ENCODE assay signal across 13 cellular contexts in the genomic region with DNA sequence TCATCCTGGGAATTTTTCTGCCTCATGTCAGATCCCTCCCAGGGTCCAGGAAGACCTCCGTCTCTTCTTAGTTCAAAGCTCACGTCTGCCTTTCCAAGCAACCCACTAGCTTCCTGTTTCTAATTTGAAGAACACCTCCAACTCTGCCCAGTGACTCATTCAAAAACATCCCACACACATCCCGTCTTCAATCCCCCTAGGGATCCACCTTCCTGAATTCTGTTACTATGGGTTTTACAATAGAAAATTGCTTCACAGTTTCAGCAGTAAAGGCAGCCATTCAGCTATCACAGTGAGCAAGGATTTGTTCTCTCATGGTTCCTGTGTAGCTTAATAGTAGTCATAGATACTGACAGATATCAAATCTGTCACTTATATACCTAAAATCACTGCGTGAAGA.
DNase-seq lines count a peak whose midpoint lies in the region; ATAC-seq and TF ChIP-seq lines count a peak whose summit lies in the region.
"Had no signal": no experiment of that assay in that cellular context is flagged by ENCODE, and none has a peak within 500 bp of the region (broad histone marks: within the 10 kb centered on the region; RNA-seq: fewer than 3 reads in every experiment).

No MANE protein-coding gene starts in this region.

- no peak overlapping the region for H3K27ac Mint-ChIP-seq in WTC11

- no peak overlapping the region for H3K27ac ChIP-seq in thyroid gland
- H3K27ac ChIP-seq: stomach had no signal

- ATAC-seq in GM19324 (IDR thresholded peaks at IDR 0.05; ENCODE audit: low FRiP score, unreplicated experiment) = no peak
- ATAC-seq in WTC11 = no peak

- no peak overlapping the region for H3K4me3 Mint-ChIP-seq in WTC11
- H3K4me3 Mint-ChIP-seq: central memory CD8-positive, alpha-beta T cell had no signal

- H3K27me3 Mint-ChIP-seq in WTC11 (ENCODE audit: low read depth) = no peaks in the 10 kb centered on the region

- peaks cover 7% of the 10 kb centered on the region for H3K9me3 Mint-ChIP-seq in WTC11
- H3K9me3 Mint-ChIP-seq: central memory CD8-positive, alpha-beta T cell had no signal

- CTCF ChIA-PET in WTC11 (lab: Charles Lee) = no interaction called here

- intact Hi-C loops in thyroid gland (cut with DNase I) = loop anchor here (10.0 kb wide), 1 partner anchor 244 kb away; no protein-coding TSS in a partner anchor

- peaks cover 18% of the 10 kb centered on the region for H3K4me1 Mint-ChIP-seq in WTC11

- H3K27me3 ChIP-seq in MG63 = no peaks in the 10 kb centered on the region
- H3K27me3 ChIP-seq in thyroid gland = no peaks in the 10 kb centered on the region
- H3K27me3 ChIP-seq: stomach had no signal

- no peaks in the 10 kb centered on the region for H3K9me3 ChIP-seq in MG63
- H3K9me3 ChIP-seq in thyroid gland = no peaks in the 10 kb centered on the region
- H3K9me3 ChIP-seq: stomach had no signal

- H3K36me3 ChIP-seq in MG63 = no peaks in the 10 kb centered on the region
- H3K36me3 ChIP-seq in thyroid gland = no peaks in the 10 kb centered on the region
- H3K36me3 ChIP-seq: stomach had no signal

- H3K4me3 ChIP-seq in MG63 (no peak overlapping the region), thyroid gland (replicated peaks in 1 of 3) (no peak overlapping the region)
- H3K4me3 ChIP-seq: stomach had no signal

- POLR2A ChIA-PET in WTC11 (lab: Charles Lee) = no interaction called here

- WGBS in thyroid gland, 2 donors = 61 to 69% methylated on average over 4 of the region's 4 CpGs

- peak; percentile 85 for DNase-seq in Daoy (ENCODE audit: low read depth)
- DNase-seq in MG63 = peak; percentile 62
- peak; percentile 10 to 87 for DNase-seq in dermis microvascular lymphatic vessel endothelial cell (ENCODE audit: low read depth in 2 of 2)
- DNase-seq in occipital lobe (lab: John Stamatoyannopoulos, UW) = peak; percentile 12
- DNase-seq in D341Med (ENCODE audit: low spot score) = no peak
- no peak for DNase-seq in WTC11 (ENCODE audit: low spot score)
- DNase-seq in thyroid gland = no peak
- DNase-seq: GDM1, NCI-H2081 treated with DMSO at 0.1 percent for 48 hours, SHP77 treated with DMSO at 0.1 percent for 48 hours, stomach had no signal

- TF ChIP-seq POLR2A in thyroid gland (IDR thresholded peaks at IDR 0.05) = no peak

- TF ChIP-seq CTCF in WTC11 (IDR thresholded peaks at IDR 0.05) (no peak), thyroid gland (IDR thresholded peaks at IDR 0.05) (no peak)

- H3K36me3 Mint-ChIP-seq in WTC11 = peaks cover 10% of the 10 kb centered on the region

- H3K4me1 ChIP-seq in thyroid gland = no peaks in the 10 kb centered on the region

TF ChIP-seq in WTC11, 78 proteins besides CTCF, POLR2A, EP300 and RAD21:
- no peak for TF ChIP-seq AFF4 (CRISPR knock-in tag; IDR thresholded peaks at IDR 0.05; ENCODE audit: borderline replicate concordance)
- no peak for TF ChIP-seq IRF2 (CRISPR knock-in tag; IDR thresholded peaks at IDR 0.05; ENCODE audit: borderline replicate concordance, low read depth)
- no peak for TF ChIP-seq ZNF317 (CRISPR knock-in tag; IDR thresholded peaks at IDR 0.05; ENCODE audit: borderline replicate concordance, low read depth)
- no peak for TF ChIP-seq OVOL2 (CRISPR knock-in tag; IDR thresholded peaks at IDR 0.05; ENCODE audit: borderline replicate concordance)
- TF ChIP-seq NR3C1 (CRISPR knock-in tag; conservative IDR thresholded peaks at IDR 0.05; ENCODE audit: low read depth) = no peak
- TF ChIP-seq EMX1 (CRISPR knock-in tag; IDR thresholded peaks at IDR 0.05) = no peak
- TF ChIP-seq, protein P1, sequence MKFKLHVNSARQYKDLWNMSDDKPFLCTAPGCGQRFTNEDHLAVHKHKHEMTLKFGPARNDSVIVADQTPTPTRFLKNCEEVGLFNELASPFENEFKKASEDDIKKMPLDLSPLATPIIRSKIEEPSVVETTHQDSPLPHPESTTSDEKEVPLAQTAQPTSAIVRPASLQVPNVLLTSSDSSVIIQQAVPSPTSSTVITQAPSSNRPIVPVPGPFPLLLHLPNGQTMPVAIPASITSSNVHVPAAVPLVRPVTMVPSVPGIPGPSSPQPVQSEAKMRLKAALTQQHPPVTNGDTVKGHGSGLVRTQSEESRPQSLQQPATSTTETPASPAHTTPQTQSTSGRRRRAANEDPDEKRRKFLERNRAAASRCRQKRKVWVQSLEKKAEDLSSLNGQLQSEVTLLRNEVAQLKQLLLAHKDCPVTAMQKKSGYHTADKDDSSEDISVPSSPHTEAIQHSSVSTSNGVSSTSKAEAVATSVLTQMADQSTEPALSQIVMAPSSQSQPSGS (CRISPR knock-in tag; IDR thresholded peaks at IDR 0.05; ENCODE audit: borderline replicate concordance, low read depth) = no peak
- TF ChIP-seq NFE2L1 (CRISPR knock-in tag; IDR thresholded peaks at IDR 0.05) = no peak
- TF ChIP-seq GABPB1 (CRISPR knock-in tag; IDR thresholded peaks at IDR 0.05) = no peak
- TF ChIP-seq CREM (CRISPR knock-in tag; IDR thresholded peaks at IDR 0.05) = no peak
- no peak for TF ChIP-seq ESRRA (CRISPR knock-in tag; IDR thresholded peaks at IDR 0.05; ENCODE audit: borderline replicate concordance)
TF ChIP-seq in WTC11: peak in this region for 0.

Comparison
In these comparisons a context has a peak if more than half of its experiments do, and no peak if none do; other contexts are left out.
1. DNase-seq: peak in Daoy (single experiment), MG63 (single experiment), dermis microvascular lymphatic vessel endothelial cell (2 of 2) and occipital lobe (single experiment); none in D341Med (single experiment), WTC11 (single experiment) and thyroid gland (0 of 2).